2 cellular contexts compared by ENCODE assay signal in the genomic region with DNA sequence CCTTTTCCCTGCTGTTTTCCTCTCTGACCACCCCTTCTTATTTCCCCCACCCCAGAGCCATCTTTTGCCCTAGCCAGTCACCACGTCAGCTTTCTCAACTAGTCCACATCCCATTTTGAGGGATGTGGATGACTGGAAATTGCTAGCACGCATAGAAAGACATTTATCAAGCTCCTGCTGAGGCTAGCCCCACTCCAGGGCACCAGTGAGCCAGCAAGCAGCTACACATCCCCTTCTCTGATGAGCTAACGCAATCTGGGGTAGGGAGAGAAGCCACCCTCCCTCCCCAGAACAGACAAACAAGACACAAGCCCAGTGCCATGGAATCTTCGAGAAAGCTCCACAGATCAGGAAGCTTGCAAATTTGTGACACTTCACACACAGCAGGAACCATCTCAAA.
TF ChIP-seq lines count a peak whose summit lies in the region.

No MANE protein-coding gene starts in this region.

TF ChIP-seq in GM23338, 12 proteins besides CTCF, POLR2A, EP300 and RAD21 (continued from another document):
- TF ChIP-seq, protein P1, sequence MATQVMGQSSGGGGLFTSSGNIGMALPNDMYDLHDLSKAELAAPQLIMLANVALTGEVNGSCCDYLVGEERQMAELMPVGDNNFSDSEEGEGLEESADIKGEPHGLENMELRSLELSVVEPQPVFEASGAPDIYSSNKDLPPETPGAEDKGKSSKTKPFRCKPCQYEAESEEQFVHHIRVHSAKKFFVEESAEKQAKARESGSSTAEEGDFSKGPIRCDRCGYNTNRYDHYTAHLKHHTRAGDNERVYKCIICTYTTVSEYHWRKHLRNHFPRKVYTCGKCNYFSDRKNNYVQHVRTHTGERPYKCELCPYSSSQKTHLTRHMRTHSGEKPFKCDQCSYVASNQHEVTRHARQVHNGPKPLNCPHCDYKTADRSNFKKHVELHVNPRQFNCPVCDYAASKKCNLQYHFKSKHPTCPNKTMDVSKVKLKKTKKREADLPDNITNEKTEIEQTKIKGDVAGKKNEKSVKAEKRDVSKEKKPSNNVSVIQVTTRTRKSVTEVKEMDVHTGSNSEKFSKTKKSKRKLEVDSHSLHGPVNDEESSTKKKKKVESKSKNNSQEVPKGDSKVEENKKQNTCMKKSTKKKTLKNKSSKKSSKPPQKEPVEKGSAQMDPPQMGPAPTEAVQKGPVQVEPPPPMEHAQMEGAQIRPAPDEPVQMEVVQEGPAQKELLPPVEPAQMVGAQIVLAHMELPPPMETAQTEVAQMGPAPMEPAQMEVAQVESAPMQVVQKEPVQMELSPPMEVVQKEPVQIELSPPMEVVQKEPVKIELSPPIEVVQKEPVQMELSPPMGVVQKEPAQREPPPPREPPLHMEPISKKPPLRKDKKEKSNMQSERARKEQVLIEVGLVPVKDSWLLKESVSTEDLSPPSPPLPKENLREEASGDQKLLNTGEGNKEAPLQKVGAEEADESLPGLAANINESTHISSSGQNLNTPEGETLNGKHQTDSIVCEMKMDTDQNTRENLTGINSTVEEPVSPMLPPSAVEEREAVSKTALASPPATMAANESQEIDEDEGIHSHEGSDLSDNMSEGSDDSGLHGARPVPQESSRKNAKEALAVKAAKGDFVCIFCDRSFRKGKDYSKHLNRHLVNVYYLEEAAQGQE (IDR thresholded peaks at IDR 0.05; ENCODE audit: unreplicated experiment) = no peak
- no peak for TF ChIP-seq ZNF462 (CRISPR knock-in tag; IDR thresholded peaks at IDR 0.05)
- TF ChIP-seq NANOG (IDR thresholded peaks at IDR 0.05; ENCODE audit: borderline replicate concordance) = no peak
TF ChIP-seq in GM23338: peak in this region for 0.

TF ChIP-seq in WTC11, 78 proteins besides CTCF, POLR2A, EP300 and RAD21 (continued from another document):
- TF ChIP-seq E2F1 (CRISPR knock-in tag; IDR thresholded peaks at IDR 0.05) (no peak), FOXP1 (CRISPR knock-in tag; IDR thresholded peaks at IDR 0.05; ENCODE audit: borderline replicate concordance) (no peak), ELF4 (CRISPR knock-in tag; IDR thresholded peaks at IDR 0.05; ENCODE audit: low read depth) (no peak), OVOL2 (CRISPR knock-in tag; IDR thresholded peaks at IDR 0.05; ENCODE audit: borderline replicate concordance) (no peak), NR2C2 (CRISPR knock-in tag; IDR thresholded peaks at IDR 0.05) (no peak)
